In the genomic region with DNA sequence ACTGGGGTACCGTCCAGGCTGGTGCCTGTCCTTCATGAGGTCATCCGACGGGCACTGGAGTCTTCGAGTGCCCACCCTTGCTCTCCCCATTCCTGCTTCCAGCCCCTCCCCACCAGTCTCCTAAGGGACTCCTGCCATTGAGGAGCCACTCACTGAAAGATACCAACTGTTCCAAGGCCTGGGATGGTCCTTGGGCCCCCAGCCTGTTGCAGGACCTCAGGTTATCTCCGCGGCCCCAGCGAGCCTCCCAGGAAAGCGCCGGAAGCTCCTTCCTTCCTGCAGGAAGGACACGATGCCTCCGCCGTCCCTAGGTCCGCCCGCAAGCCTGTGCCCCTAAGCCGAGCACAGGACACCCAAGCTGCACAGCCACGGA, we compare ENCODE assay signal across 1 cellular context.
TF ChIP-seq lines count a peak whose summit lies in the region.

No MANE protein-coding gene starts in this region.

TF ChIP-seq in WTC11, 78 proteins besides CTCF, POLR2A, EP300 and RAD21 (continued from another document):
- TF ChIP-seq, protein P1, sequence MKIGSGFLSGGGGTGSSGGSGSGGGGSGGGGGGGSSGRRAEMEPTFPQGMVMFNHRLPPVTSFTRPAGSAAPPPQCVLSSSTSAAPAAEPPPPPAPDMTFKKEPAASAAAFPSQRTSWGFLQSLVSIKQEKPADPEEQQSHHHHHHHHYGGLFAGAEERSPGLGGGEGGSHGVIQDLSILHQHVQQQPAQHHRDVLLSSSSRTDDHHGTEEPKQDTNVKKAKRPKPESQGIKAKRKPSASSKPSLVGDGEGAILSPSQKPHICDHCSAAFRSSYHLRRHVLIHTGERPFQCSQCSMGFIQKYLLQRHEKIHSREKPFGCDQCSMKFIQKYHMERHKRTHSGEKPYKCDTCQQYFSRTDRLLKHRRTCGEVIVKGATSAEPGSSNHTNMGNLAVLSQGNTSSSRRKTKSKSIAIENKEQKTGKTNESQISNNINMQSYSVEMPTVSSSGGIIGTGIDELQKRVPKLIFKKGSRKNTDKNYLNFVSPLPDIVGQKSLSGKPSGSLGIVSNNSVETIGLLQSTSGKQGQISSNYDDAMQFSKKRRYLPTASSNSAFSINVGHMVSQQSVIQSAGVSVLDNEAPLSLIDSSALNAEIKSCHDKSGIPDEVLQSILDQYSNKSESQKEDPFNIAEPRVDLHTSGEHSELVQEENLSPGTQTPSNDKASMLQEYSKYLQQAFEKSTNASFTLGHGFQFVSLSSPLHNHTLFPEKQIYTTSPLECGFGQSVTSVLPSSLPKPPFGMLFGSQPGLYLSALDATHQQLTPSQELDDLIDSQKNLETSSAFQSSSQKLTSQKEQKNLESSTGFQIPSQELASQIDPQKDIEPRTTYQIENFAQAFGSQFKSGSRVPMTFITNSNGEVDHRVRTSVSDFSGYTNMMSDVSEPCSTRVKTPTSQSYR (CRISPR knock-in tag; IDR thresholded peaks at IDR 0.05): 0 out of 2 replicates have a peak, but pooled peaks have one; percentile 28
